Comparison of ENCODE assay signal across 12 cellular contexts in the genomic region with DNA sequence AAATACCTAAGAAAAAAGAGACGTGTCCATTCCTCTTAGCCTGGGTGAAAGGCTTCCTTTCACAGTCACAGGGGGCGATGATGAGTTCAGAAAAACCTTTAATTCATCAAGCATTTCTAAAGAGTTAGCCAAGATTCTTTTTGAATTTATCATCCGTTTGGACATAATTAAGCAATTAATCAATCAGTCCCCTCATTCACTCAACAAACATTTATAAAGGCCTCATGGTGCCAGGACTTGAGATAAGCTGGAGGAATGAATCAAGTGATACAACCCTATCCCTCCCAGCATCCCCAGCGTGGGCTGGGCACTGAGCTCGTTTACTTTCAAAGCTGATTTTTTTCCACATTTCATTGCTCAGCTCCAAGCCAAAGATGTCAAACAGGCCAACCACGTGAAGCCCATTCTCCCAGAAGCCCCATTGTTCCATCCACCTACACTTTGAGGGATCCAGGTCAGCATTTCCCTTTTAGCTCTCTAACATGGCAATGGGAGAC.
A peak's percentile ranks its signal among the peaks of the same experiment; 100 is the strongest.
DNase-seq lines count a peak whose midpoint lies in the region; ATAC-seq and TF ChIP-seq lines count a peak whose summit lies in the region.
"Had no signal": no experiment of that assay in that cellular context is flagged by ENCODE, and none has a peak within 500 bp of the region (broad histone marks: within the 10 kb centered on the region; RNA-seq: fewer than 3 reads in every experiment).

No MANE protein-coding gene starts in this region.

- H3K4me1 ChIP-seq in ascending aorta (peaks cover 2 to 21% of the 10 kb centered on the region in 2 donors), thoracic aorta (ENCODE audit: control insufficient read depth in 1 of 2, low read depth in 2 of 2) (peaks cover 14 to 43% of the 10 kb centered on the region in 2 donors)

- ATAC-seq in thoracic aorta (ENCODE audit: insufficient number of reproducible peaks, low FRiP score, low read depth) (no peak), GM18870 (IDR thresholded peaks at IDR 0.05; ENCODE audit: unreplicated experiment) (no peak)

- no peaks in the 10 kb centered on the region for H3K4me1 Mint-ChIP-seq in endothelial cell (ENCODE audit: unreplicated experiment)
- H3K4me1 Mint-ChIP-seq: central memory CD8-positive, alpha-beta T cell had no signal

- H3K9me3 ChIP-seq in ascending aorta (peaks cover 6 to 10% of the 10 kb centered on the region in 2 donors), thoracic aorta (peaks cover 9% of the 10 kb centered on the region)

- DNase-seq in H7, result peak; percentile 15
- DNase-seq in ascending aorta (ENCODE audit: low spot score in 2 of 2), result peak in 1 of 2 donors; percentile 68
- no peak for DNase-seq in kidney epithelial cell (ENCODE audit: low read depth)
- DNase-seq in thoracic aorta (ENCODE audit: low spot score), result no peak
- DNase-seq in mucosa of gallbladder (ENCODE audit: low spot score), result no peak
- no peak for DNase-seq in endothelial cell (ENCODE audit: low spot score)
- DNase-seq in NCI-H1417 (lab: John Stamatoyannopoulos, UW), result no peak
- DNase-seq: activated CD4-positive, alpha-beta T cell treated with anti-CD3 and anti-CD28 coated beads, Interleukin-2, amount 50 U/mL, for 4 hours; NCI-H1105; stimulated activated naive CD4-positive, alpha-beta T cell had no signal

- no peaks in the 10 kb centered on the region for H3K36me3 Mint-ChIP-seq in endothelial cell (ENCODE audit: low read depth, unreplicated experiment)

- H3K4me3 ChIP-seq in H7 (ENCODE audit: insufficient read depth, low read depth, low read length), result no peak overlapping the region
- peak overlapping the region; percentile 19 to 24 for H3K4me3 ChIP-seq in ascending aorta
- H3K4me3 ChIP-seq in kidney epithelial cell (ENCODE audit: low read depth, low read length), result no peak overlapping the region
- peak overlapping the region; percentile 40 for H3K4me3 ChIP-seq in thoracic aorta

- no peaks in the 10 kb centered on the region for H3K9me3 Mint-ChIP-seq in endothelial cell (ENCODE audit: unreplicated experiment)

- H3K4me3 Mint-ChIP-seq in endothelial cell (ENCODE audit: unreplicated experiment), result no peak overlapping the region
- H3K4me3 Mint-ChIP-seq: central memory CD8-positive, alpha-beta T cell had no signal

- peak overlapping the region; percentile 88 to 89 for H3K27ac ChIP-seq in ascending aorta
- H3K27ac ChIP-seq in thoracic aorta, result peak overlapping the region; percentile 58 to 79

- H3K27ac Mint-ChIP-seq in endothelial cell (ENCODE audit: unreplicated experiment), result no peak overlapping the region

- peak in 2 of 3 experiments; percentile 21 to 37 for TF ChIP-seq CTCF in ascending aorta (IDR thresholded peaks at IDR 0.05)
- TF ChIP-seq CTCF in kidney epithelial cell (IDR thresholded peaks at IDR 0.05; ENCODE audit: insufficient read depth, low read length, poor library complexity, severe bottlenecking), result peak; percentile 19
- TF ChIP-seq CTCF in thoracic aorta (IDR thresholded peaks at IDR 0.05), result peak; percentile 38
- TF ChIP-seq CTCF in endothelial cell (IDR thresholded peaks at IDR 0.05; ENCODE audit: unreplicated experiment), result no peak

- H3K27me3 Mint-ChIP-seq in endothelial cell (ENCODE audit: unreplicated experiment), result peaks cover 2% of the 10 kb centered on the region
- H3K27me3 Mint-ChIP-seq: central memory CD8-positive, alpha-beta T cell had no signal

- intact Hi-C loops in ascending aorta (cut with DNase I), result loop anchor here (1.0 to 5.0 kb wide), 3 partner anchors 141 to 583 kb away; a partner anchor contains a TSS

- no peaks in the 10 kb centered on the region for H3K27me3 ChIP-seq in H7 (ENCODE audit: control insufficient read depth, insufficient read depth, low read length)
- no peaks in the 10 kb centered on the region for H3K27me3 ChIP-seq in ascending aorta
- no peaks in the 10 kb centered on the region for H3K27me3 ChIP-seq in kidney epithelial cell (ENCODE audit: control insufficient read depth, insufficient read depth, low read length)
- no peaks in the 10 kb centered on the region for H3K27me3 ChIP-seq in thoracic aorta (replicated peaks; ENCODE audit: insufficient read depth)

- H3K36me3 ChIP-seq in H7 (replicated peaks; ENCODE audit: control insufficient read depth, insufficient read depth, low read length) (no peaks in the 10 kb centered on the region), ascending aorta (no peaks in the 10 kb centered on the region), kidney epithelial cell (ENCODE audit: control insufficient read depth, insufficient read depth, low read length) (no peaks in the 10 kb centered on the region), thoracic aorta (no peaks in the 10 kb centered on the region)

Comparison
In these comparisons a context has a peak if more than half of its experiments do, and no peak if none do; other contexts are left out.
1. H3K4me3 ChIP-seq: peak in ascending aorta (2 of 2) and thoracic aorta (single experiment); none in H7 (single experiment) and kidney epithelial cell (single experiment).